2 cellular contexts compared by ENCODE assay signal in the genomic region with DNA sequence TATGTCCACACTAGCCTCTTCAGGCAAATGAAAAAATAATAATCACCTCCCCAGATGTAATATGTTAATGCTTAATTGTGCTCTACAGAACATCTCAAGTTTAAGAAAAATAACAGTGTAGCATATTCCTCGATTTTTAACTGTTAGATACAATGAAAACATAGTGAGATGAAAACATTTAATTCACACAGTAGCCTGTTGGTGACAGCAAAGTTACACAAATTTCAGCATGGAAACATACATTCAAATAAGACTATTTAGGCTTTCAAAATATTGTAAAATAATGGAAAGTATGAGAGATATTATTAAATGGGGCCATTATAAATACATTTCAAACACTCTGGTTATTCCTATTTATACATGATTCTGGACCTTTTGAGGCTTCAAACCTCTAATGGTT.
TF ChIP-seq lines count a peak whose summit lies in the region.

No MANE protein-coding gene starts in this region.

TF ChIP-seq in liver, 16 proteins besides CTCF, POLR2A, EP300 and RAD21 (continued from another document):
- TF ChIP-seq, protein P1, sequence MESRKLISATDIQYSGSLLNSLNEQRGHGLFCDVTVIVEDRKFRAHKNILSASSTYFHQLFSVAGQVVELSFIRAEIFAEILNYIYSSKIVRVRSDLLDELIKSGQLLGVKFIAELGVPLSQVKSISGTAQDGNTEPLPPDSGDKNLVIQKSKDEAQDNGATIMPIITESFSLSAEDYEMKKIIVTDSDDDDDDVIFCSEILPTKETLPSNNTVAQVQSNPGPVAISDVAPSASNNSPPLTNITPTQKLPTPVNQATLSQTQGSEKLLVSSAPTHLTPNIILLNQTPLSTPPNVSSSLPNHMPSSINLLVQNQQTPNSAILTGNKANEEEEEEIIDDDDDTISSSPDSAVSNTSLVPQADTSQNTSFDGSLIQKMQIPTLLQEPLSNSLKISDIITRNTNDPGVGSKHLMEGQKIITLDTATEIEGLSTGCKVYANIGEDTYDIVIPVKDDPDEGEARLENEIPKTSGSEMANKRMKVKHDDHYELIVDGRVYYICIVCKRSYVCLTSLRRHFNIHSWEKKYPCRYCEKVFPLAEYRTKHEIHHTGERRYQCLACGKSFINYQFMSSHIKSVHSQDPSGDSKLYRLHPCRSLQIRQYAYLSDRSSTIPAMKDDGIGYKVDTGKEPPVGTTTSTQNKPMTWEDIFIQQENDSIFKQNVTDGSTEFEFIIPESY (IDR thresholded peaks at IDR 0.05), result no peak
- no peak for TF ChIP-seq GABPA (IDR thresholded peaks at IDR 0.05 in 1 of 2, conservative IDR thresholded peaks at IDR 0.05 in 1 of 2)
- TF ChIP-seq NR2F2 (IDR thresholded peaks at IDR 0.05), result no peak
- TF ChIP-seq, protein P2, sequence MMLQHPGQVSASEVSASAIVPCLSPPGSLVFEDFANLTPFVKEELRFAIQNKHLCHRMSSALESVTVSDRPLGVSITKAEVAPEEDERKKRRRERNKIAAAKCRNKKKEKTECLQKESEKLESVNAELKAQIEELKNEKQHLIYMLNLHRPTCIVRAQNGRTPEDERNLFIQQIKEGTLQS (IDR thresholded peaks at IDR 0.05), result no peak
- TF ChIP-seq, protein P3, sequence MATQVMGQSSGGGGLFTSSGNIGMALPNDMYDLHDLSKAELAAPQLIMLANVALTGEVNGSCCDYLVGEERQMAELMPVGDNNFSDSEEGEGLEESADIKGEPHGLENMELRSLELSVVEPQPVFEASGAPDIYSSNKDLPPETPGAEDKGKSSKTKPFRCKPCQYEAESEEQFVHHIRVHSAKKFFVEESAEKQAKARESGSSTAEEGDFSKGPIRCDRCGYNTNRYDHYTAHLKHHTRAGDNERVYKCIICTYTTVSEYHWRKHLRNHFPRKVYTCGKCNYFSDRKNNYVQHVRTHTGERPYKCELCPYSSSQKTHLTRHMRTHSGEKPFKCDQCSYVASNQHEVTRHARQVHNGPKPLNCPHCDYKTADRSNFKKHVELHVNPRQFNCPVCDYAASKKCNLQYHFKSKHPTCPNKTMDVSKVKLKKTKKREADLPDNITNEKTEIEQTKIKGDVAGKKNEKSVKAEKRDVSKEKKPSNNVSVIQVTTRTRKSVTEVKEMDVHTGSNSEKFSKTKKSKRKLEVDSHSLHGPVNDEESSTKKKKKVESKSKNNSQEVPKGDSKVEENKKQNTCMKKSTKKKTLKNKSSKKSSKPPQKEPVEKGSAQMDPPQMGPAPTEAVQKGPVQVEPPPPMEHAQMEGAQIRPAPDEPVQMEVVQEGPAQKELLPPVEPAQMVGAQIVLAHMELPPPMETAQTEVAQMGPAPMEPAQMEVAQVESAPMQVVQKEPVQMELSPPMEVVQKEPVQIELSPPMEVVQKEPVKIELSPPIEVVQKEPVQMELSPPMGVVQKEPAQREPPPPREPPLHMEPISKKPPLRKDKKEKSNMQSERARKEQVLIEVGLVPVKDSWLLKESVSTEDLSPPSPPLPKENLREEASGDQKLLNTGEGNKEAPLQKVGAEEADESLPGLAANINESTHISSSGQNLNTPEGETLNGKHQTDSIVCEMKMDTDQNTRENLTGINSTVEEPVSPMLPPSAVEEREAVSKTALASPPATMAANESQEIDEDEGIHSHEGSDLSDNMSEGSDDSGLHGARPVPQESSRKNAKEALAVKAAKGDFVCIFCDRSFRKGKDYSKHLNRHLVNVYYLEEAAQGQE (IDR thresholded peaks at IDR 0.05), result no peak
- TF ChIP-seq FOXA2 (IDR thresholded peaks at IDR 0.05), result no peak
- TF ChIP-seq SP1 (IDR thresholded peaks at IDR 0.05), result no peak

TF ChIP-seq in HepG2, 621 proteins besides CTCF, POLR2A, EP300 and RAD21 (continued from another document):
- TF ChIP-seq, protein P4, sequence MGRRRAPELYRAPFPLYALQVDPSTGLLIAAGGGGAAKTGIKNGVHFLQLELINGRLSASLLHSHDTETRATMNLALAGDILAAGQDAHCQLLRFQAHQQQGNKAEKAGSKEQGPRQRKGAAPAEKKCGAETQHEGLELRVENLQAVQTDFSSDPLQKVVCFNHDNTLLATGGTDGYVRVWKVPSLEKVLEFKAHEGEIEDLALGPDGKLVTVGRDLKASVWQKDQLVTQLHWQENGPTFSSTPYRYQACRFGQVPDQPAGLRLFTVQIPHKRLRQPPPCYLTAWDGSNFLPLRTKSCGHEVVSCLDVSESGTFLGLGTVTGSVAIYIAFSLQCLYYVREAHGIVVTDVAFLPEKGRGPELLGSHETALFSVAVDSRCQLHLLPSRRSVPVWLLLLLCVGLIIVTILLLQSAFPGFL (CRISPR knock-in tag; IDR thresholded peaks at IDR 0.05), result no peak
- TF ChIP-seq, protein P5, sequence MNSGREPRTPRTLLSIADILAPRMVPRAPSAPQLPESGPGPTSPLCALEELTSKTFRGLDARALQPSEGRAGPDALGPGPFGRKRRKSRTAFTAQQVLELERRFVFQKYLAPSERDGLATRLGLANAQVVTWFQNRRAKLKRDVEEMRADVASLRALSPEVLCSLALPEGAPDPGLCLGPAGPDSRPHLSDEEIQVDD (CRISPR knock-in tag; IDR thresholded peaks at IDR 0.05; ENCODE audit: borderline replicate concordance), result no peak
- TF ChIP-seq ZNF772 (CRISPR knock-in tag; IDR thresholded peaks at IDR 0.05) (no peak), MAFK (conservative IDR thresholded peaks at IDR 0.05 in 1 of 2, IDR thresholded peaks at IDR 0.05 in 1 of 2; ENCODE audit: low read length in 2 of 2) (no peak)
- TF ChIP-seq, protein P6, sequence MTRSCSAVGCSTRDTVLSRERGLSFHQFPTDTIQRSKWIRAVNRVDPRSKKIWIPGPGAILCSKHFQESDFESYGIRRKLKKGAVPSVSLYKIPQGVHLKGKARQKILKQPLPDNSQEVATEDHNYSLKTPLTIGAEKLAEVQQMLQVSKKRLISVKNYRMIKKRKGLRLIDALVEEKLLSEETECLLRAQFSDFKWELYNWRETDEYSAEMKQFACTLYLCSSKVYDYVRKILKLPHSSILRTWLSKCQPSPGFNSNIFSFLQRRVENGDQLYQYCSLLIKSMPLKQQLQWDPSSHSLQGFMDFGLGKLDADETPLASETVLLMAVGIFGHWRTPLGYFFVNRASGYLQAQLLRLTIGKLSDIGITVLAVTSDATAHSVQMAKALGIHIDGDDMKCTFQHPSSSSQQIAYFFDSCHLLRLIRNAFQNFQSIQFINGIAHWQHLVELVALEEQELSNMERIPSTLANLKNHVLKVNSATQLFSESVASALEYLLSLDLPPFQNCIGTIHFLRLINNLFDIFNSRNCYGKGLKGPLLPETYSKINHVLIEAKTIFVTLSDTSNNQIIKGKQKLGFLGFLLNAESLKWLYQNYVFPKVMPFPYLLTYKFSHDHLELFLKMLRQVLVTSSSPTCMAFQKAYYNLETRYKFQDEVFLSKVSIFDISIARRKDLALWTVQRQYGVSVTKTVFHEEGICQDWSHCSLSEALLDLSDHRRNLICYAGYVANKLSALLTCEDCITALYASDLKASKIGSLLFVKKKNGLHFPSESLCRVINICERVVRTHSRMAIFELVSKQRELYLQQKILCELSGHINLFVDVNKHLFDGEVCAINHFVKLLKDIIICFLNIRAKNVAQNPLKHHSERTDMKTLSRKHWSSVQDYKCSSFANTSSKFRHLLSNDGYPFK (CRISPR knock-in tag; IDR thresholded peaks at IDR 0.05; ENCODE audit: borderline replicate concordance), result no peak
